ENCODE assay signal across 18 cellular contexts in the genomic region with DNA sequence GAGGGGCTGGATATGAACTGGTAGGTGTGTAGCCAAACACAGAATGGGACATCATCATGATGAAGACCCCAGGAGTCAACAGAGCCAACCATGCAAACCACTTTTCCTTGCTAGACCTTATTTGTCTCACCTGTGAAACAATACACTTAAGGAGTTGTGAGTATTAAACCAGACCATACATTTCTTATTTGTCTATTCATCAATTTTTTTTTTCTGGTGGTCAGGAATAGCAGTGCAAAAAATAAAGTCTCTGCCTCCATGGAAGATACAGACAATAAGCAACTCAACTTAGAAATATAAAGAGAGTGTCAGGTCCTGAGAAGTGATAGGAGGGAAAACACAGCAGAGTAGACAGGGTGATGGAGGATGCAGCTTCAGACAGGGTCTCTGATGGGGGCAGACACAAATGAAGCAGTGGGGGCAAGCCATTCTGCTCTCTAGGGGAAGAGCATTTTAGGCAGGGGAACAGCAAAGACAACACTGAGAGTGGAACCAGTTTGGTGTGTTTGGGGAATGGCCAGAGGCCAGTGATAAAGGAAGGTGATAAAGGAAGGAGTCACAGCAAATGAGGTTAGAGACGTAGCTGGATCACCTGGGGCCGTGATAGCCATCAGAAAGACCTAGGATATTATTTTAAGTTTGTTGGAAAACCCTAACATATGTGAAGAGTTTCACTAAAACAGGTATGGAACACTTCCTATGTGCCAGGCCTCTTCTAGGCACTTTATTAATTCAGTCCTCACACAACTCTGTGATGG.
"Had no signal": no experiment of that assay in that cellular context is flagged by ENCODE, and none has a peak within 500 bp of the region (broad histone marks: within the 10 kb centered on the region; RNA-seq: fewer than 3 reads in every experiment).

No MANE protein-coding gene starts in this region.

- H3K27ac Mint-ChIP-seq: activated CD4-positive, alpha-beta memory T cell treated with anti-CD3 and anti-CD28 coated beads, Interleukin-2, amount 10 ng/mL, durations not matched to agents 7 days and 5 days; naive B cell; progenitor cell of endocrine pancreas; stimulated activated naive CD8-positive, alpha-beta T cell treated with anti-CD3 and anti-CD28 coated beads, Interleukin-15, Interleukin-2, amounts not matched to agents 100 ng/mL and 50 ng/mL, for 24 hours; type B pancreatic cell had no signal

- DNase-seq: activated CD4-positive, alpha-beta memory T cell treated with anti-CD3 and anti-CD28 coated beads, Interleukin-2, amount 10 ng/mL, durations not matched to agents 7 days and 5 days; activated CD4-positive, alpha-beta T cell treated with anti-CD3 and anti-CD28 coated beads for 1 hour; activated effector memory CD4-positive, alpha-beta T cell treated with Interleukin-2 at 50 U/mL for 16 hours; activated naive CD4-positive, alpha-beta T cell treated with anti-CD3 and anti-CD28 coated beads, Interleukin-2, amount 10 ng/mL, durations not matched to agents 7 days and 5 days; activated T-cell treated with anti-CD3 and anti-CD28 coated beads, Interleukin-2, amount 50 U/mL, for 24 hours; mesenchymal stem cell; mucosa of descending colon; naive B cell; T-helper 2 cell; WERI-Rb-1 had no signal

- FAIRE-seq: endometrium had no signal

- H3K4me1 Mint-ChIP-seq: naive B cell had no signal

- H3K36me3 ChIP-seq: ascending aorta, suprapubic skin had no signal

- H3K4me1 ChIP-seq: ascending aorta had no signal

- H3K9me3 Mint-ChIP-seq: activated CD4-positive, alpha-beta memory T cell treated with anti-CD3 and anti-CD28 coated beads, Interleukin-2, amount 10 ng/mL, durations not matched to agents 7 days and 5 days; stimulated activated naive CD8-positive, alpha-beta T cell treated with anti-CD3 and anti-CD28 coated beads, Interleukin-15, Interleukin-2, amounts not matched to agents 100 ng/mL and 50 ng/mL, for 24 hours; type B pancreatic cell had no signal

- H3K36me3 Mint-ChIP-seq: activated naive CD4-positive, alpha-beta T cell treated with anti-CD3 and anti-CD28 coated beads, Interleukin-2, amount 10 ng/mL, durations not matched to agents 7 days and 5 days; type B pancreatic cell had no signal

- H3K9me3 ChIP-seq: ascending aorta, mucosa of descending colon, suprapubic skin had no signal

- H3K27ac ChIP-seq: ascending aorta, coronary artery, suprapubic skin, WERI-Rb-1 had no signal

- H3K4me3 ChIP-seq: ascending aorta, coronary artery, mucosa of descending colon, suprapubic skin had no signal

- H3K4me3 Mint-ChIP-seq: activated CD4-positive, alpha-beta memory T cell treated with anti-CD3 and anti-CD28 coated beads, Interleukin-2, amount 10 ng/mL, durations not matched to agents 7 days and 5 days; activated naive CD4-positive, alpha-beta T cell treated with anti-CD3 and anti-CD28 coated beads, Interleukin-2, amount 10 ng/mL, durations not matched to agents 7 days and 5 days; activated T-cell treated with anti-CD3 and anti-CD28 coated beads, Interleukin-2, amount 50 U/mL, for 24 hours; naive B cell; neural crest cell; stimulated activated naive CD8-positive, alpha-beta T cell treated with anti-CD3 and anti-CD28 coated beads, Interleukin-15, Interleukin-2, amounts not matched to agents 100 ng/mL and 50 ng/mL, for 24 hours; type B pancreatic cell had no signal

- H3K27me3 ChIP-seq: ascending aorta had no signal

- ATAC-seq: mucosa of descending colon had no signal

- H3K27me3 Mint-ChIP-seq: activated CD4-positive, alpha-beta memory T cell treated with anti-CD3 and anti-CD28 coated beads, Interleukin-2, amount 10 ng/mL, durations not matched to agents 7 days and 5 days; activated naive CD4-positive, alpha-beta T cell treated with anti-CD3 and anti-CD28 coated beads, Interleukin-2, amount 10 ng/mL, durations not matched to agents 7 days and 5 days; activated T-cell treated with anti-CD3 and anti-CD28 coated beads, Interleukin-2, amount 50 U/mL, for 24 hours; progenitor cell of endocrine pancreas; type B pancreatic cell had no signal
